In the genomic region with DNA sequence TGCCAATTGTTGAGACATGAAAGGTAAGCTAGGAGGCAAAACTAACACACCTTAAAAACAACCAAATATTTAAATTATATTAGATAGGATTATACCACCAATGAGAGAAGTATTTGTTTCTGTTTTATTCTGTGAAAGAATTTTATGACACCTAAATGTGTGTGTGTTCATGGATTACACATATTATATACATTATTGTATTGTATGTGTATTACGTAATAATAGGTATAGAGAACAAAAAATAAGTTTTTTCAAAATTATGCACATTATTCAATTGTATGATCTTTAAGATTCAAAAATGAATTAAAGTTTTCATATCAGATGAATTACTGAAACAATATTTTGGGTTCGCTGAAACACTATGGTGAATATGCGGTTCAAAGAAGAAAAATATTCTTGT, we compare ENCODE assay signal across 1 cellular context.
TF ChIP-seq lines count a peak whose summit lies in the region.

No MANE protein-coding gene starts in this region.

TF ChIP-seq in HCT116, 20 proteins besides CTCF, POLR2A, EP300 and RAD21 (continued from another document):
- TF ChIP-seq SIN3A (IDR thresholded peaks at IDR 0.05; ENCODE audit: low read depth): no peak
- TF ChIP-seq TCF7L2 (IDR thresholded peaks at IDR 0.05; ENCODE audit: borderline replicate concordance, extremely low read depth, insufficient read depth, insufficient read length): no peak
- TF ChIP-seq ELF1 (IDR thresholded peaks at IDR 0.05; ENCODE audit: borderline replicate concordance, low read depth): no peak
- TF ChIP-seq ZNF274 (IDR thresholded peaks at IDR 0.05; ENCODE audit: low read depth, low read length): no peak
- TF ChIP-seq, protein P1, sequence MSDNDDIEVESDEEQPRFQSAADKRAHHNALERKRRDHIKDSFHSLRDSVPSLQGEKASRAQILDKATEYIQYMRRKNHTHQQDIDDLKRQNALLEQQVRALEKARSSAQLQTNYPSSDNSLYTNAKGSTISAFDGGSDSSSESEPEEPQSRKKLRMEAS (IDR thresholded peaks at IDR 0.05): no peak
- no peak for TF ChIP-seq FOSL1 (IDR thresholded peaks at IDR 0.05; ENCODE audit: low read depth)
- TF ChIP-seq EZH2 (IDR thresholded peaks at IDR 0.05): no peak
- TF ChIP-seq EGR1 (IDR thresholded peaks at IDR 0.05; ENCODE audit: low read depth): no peak
TF ChIP-seq in HCT116: peak in this region for 0.
